8 cellular contexts compared by ENCODE assay signal in genomic region chr7:66075590-66076458, GRCh38. TPM values are rescaled to one million over a fixed set of nuclear protein-coding genes. Genes with fewer than 3 reads are reported as not detected.
DNase-seq lines count a peak whose midpoint lies in the region; ATAC-seq and TF ChIP-seq lines count a peak whose summit lies in the region.

ASL (plus strand) TSS chr7:66075819; CDS start chr7:66076082, 263 bp downstream.

- H3K4me3 ChIP-seq in AG10803 (ENCODE audit: low read length) (peak within 1 kb of the TSS; percentile 88), kidney epithelial cell (ENCODE audit: low read depth, low read length) (peak within 1 kb of the TSS; percentile 79)

- H3K27me3 ChIP-seq in kidney epithelial cell (ENCODE audit: control insufficient read depth, insufficient read depth, low read length), result no peaks in the 10 kb centered on the region

- no peaks in the 10 kb centered on the region for H3K36me3 ChIP-seq in kidney epithelial cell (ENCODE audit: control insufficient read depth, insufficient read depth, low read length)

- ATAC-seq in GM19025 (IDR thresholded peaks at IDR 0.05; ENCODE audit: low read depth, unreplicated experiment) (peak; percentile 99), HG03280 (IDR thresholded peaks at IDR 0.05; ENCODE audit: unreplicated experiment) (peak; percentile 99)

- TF ChIP-seq CTCF in AG10803 (conservative IDR thresholded peaks at IDR 0.05; ENCODE audit: low read length) (no peak), kidney epithelial cell (IDR thresholded peaks at IDR 0.05; ENCODE audit: insufficient read depth, low read length, poor library complexity, severe bottlenecking) (no peak)

- DNase-seq in AG10803 (ENCODE audit: low read depth), result peak; percentile 86
- peak; percentile 90 for DNase-seq in NCI-H460 (ENCODE audit: extremely low read depth, low read depth)
- peak; percentile 82 for DNase-seq in activated CD4-positive, alpha-beta T cell treated with anti-CD3 and anti-CD28 coated beads for 24 hours (ENCODE audit: low read depth in 2 of 2)
- DNase-seq in cerebellum (ENCODE audit: low spot score), result peak; percentile 100
- peak; percentile 51 for DNase-seq in kidney epithelial cell (ENCODE audit: low read depth)
- peak; percentile 95 for DNase-seq in stimulated activated CD4-positive, alpha-beta T cell treated with anti-CD3 and anti-CD28 coated beads, Interleukin-15, amount 100 ng/mL, for 24 hours

RNA-seq across cellular contexts. Expression of gene ASL, which starts in this region (rescaled TPM):
- 12.6 and 16.1 TPM in 2 replicates for total RNA-seq in NCI-H460 (2014; rRNA removed; shearing (Covaris generic))
- polyA plus RNA-seq in NCI-H460 (2014; cell fraction: nucleus; rRNA removed), result 72.9 and 73.0 TPM in 2 replicates
- total RNA-seq in cerebellum, result 10.3 TPM
- total RNA-seq in kidney epithelial cell, result 51.1 and 71.7 TPM in 2 replicates

Comparison
In these comparisons a context has a peak if more than half of its experiments do, and no peak if none do; other contexts are left out.
1. Peak in every context shown above with its lines: DNase-seq, ATAC-seq and H3K4me3 ChIP-seq.